ENCODE assay signal across 8 cellular contexts in genomic region chr2:74037379-74037860, GRCh38. TPM values are rescaled to one million over a fixed set of nuclear protein-coding genes. Genes with fewer than 3 reads are reported as not detected.
A peak's percentile ranks its signal among the peaks of the same experiment; 100 is the strongest.
DNase-seq lines count a peak whose midpoint lies in the region; ATAC-seq and TF ChIP-seq lines count a peak whose summit lies in the region.

No MANE protein-coding gene starts in this region.

- H3K27ac Mint-ChIP-seq in CD14-positive monocyte (peak overlapping the region; percentile 87 to 96 (median 94)), endothelial cell (ENCODE audit: unreplicated experiment) (peak overlapping the region; percentile 9)
- H3K27ac Mint-ChIP-seq in activated naive CD4-positive, alpha-beta T cell treated with anti-CD3 and anti-CD28 coated beads, Interleukin-2, amount 50 U/mL, for 72 hours: peak overlapping the region in 1 of 2 donors; percentile 3

- H3K4me3 Mint-ChIP-seq in CD14-positive monocyte (peak overlapping the region; percentile 0 to 88), endothelial cell (ENCODE audit: unreplicated experiment) (no peak overlapping the region)

- H3K4me1 Mint-ChIP-seq in CD14-positive monocyte (peaks cover 93% of the 10 kb centered on the region), endothelial cell (ENCODE audit: unreplicated experiment) (peaks cover 40% of the 10 kb centered on the region)

- H3K36me3 Mint-ChIP-seq in CD14-positive monocyte: peaks cover 8% of the 10 kb centered on the region in 2 donors
- H3K36me3 Mint-ChIP-seq in endothelial cell (ENCODE audit: low read depth, unreplicated experiment): no peaks in the 10 kb centered on the region
- H3K36me3 Mint-ChIP-seq in activated naive CD4-positive, alpha-beta T cell treated with anti-CD3 and anti-CD28 coated beads, Interleukin-2, amount 50 U/mL, for 72 hours: peaks cover 0 to 7% of the 10 kb centered on the region in 2 donors

- in situ Hi-C loops in KBM-7 (cut with MboI; ENCODE audit: low pct_unique_long_range_greater_than_20kb, low sequenced_read_pairs): no loop called here

- H3K27me3 ChIP-seq in aorta (ENCODE audit: control insufficient read depth in 1 of 2, insufficient read depth in 2 of 2, low read length in 1 of 2): no peaks in the 10 kb centered on the region

- H3K27me3 Mint-ChIP-seq in CD14-positive monocyte (ENCODE audit: low read depth in 3 of 3) (peaks cover 0 to 3% (median 1%) of the 10 kb centered on the region in 3 donors), endothelial cell (ENCODE audit: unreplicated experiment) (peaks cover 5% of the 10 kb centered on the region)

- H3K9me3 Mint-ChIP-seq in CD14-positive monocyte (no peaks in the 10 kb centered on the region), endothelial cell (ENCODE audit: unreplicated experiment) (no peaks in the 10 kb centered on the region)
- H3K9me3 Mint-ChIP-seq in activated naive CD4-positive, alpha-beta T cell treated with anti-CD3 and anti-CD28 coated beads, Interleukin-2, amount 50 U/mL, for 72 hours: no peaks in the 10 kb centered on the region

- DNase-seq in CD14-positive monocyte (ENCODE audit: low spot score): no peak
- peak; percentile 91 for DNase-seq in KBM-7
- no peak for DNase-seq in endothelial cell (ENCODE audit: low spot score)
- no peak for DNase-seq in aorta
- no peak for DNase-seq in activated naive CD4-positive, alpha-beta T cell treated with anti-CD3 and anti-CD28 coated beads, Interleukin-2, amount 50 U/mL, for 72 hours (ENCODE audit: low spot score in 2 of 2)
- no peak for DNase-seq in mucosa of gallbladder (ENCODE audit: low spot score)
- no peak for DNase-seq in NCI-H1092 (lab: John Stamatoyannopoulos, UW)

- intact Hi-C loops in CD14-positive monocyte (cut with micrococcal nuclease) (loop anchor here in 1 of 2 donors (5.0 kb wide), 1 partner anchor 45 kb away; no protein-coding TSS in a partner anchor), aorta (cut with DNase I) (no loop called here)

- H3K27ac ChIP-seq in aorta (ENCODE audit: low read depth in 1 of 2, low read length in 2 of 2): no peak overlapping the region

- H3K9me3 ChIP-seq in aorta (ENCODE audit: control insufficient read depth, low read length): no peaks in the 10 kb centered on the region

- no peaks in the 10 kb centered on the region for H3K36me3 ChIP-seq in aorta (ENCODE audit: control insufficient read depth in 1 of 2, insufficient read depth in 2 of 2, low read length in 1 of 2)

- TF ChIP-seq CTCF in CD14-positive monocyte (IDR thresholded peaks at IDR 0.05) (no peak), endothelial cell (IDR thresholded peaks at IDR 0.05; ENCODE audit: unreplicated experiment) (no peak)

- no peak overlapping the region for H3K4me3 ChIP-seq in aorta (ENCODE audit: low read length in 2 of 2)

- ATAC-seq in GM19452 (IDR thresholded peaks at IDR 0.05; ENCODE audit: unreplicated experiment) (peak; percentile 46), aorta (ENCODE audit: low FRiP score) (peak; percentile 64)
- ATAC-seq in activated naive CD4-positive, alpha-beta T cell treated with anti-CD3 and anti-CD28 coated beads, Interleukin-2, amount 50 U/mL, for 72 hours: no peak

- H3K4me1 ChIP-seq in aorta (ENCODE audit: control insufficient read depth in 1 of 2, insufficient read depth in 2 of 2, low read length in 2 of 2): no peaks in the 10 kb centered on the region

- 96 to 100% methylated on average over 1 of the region's 1 CpG for WGBS in aorta, 2 donors

RNA-seq across cellular contexts. Expression of gene TET3, which starts 52.7 kb away (rescaled TPM):
- polyA plus RNA-seq in CD14-positive monocyte: 1 to 10 TPM in 1 of 2 donors, under 1 TPM in 1; 0.79 to 1.4 TPM
- 23.0 TPM for total RNA-seq in endothelial cell (ENCODE audit: unreplicated experiment)
- total RNA-seq in aorta: 10 to 100 TPM in 1 of 2 donors, 1 to 10 TPM in 1; 9.5 to 12.1 TPM
- 1 to 10 TPM; 1.0 to 1.9 TPM for polyA plus RNA-seq in aorta
- 10 to 100 TPM; 15.9 to 24.7 TPM for total RNA-seq in activated naive CD4-positive, alpha-beta T cell treated with anti-CD3 and anti-CD28 coated beads, Interleukin-2, amount 50 U/mL, for 72 hours
- 19.3 TPM for total RNA-seq in mucosa of gallbladder

Comparison
In these comparisons a context has a peak if more than half of its experiments do, and no peak if none do; other contexts are left out.
1. ATAC-seq: peak in GM19452 (single experiment) and aorta (single experiment); none in activated naive CD4-positive, alpha-beta T cell treated with anti-CD3 and anti-CD28 coated beads, Interleukin-2, amount 50 U/mL, for 72 hours (0 of 2).